ENCODE assay signal across 29 cellular contexts in genomic region chr6:159156089-159156488, GRCh38. TPM values are rescaled to one million over a fixed set of nuclear protein-coding genes. Genes with fewer than 3 reads are reported as not detected.
"Had no signal": no experiment of that assay in that cellular context is flagged by ENCODE, and none has a peak within 500 bp of the region (broad histone marks: within the 10 kb centered on the region; RNA-seq: fewer than 3 reads in every experiment).

No MANE protein-coding gene starts in this region.

- H3K4me3 Mint-ChIP-seq: dendritic cell treated with granulocyte-macrophage colony-stimulating factor and Interleukin-4, amounts not matched to agents 40 ng/mL and 50 ng/mL, for 4 days; effector memory CD8-positive, alpha-beta T cell; endodermal cell; immature natural killer cell; mesothelial cell of epicardium; naive thymus-derived CD4-positive, alpha-beta T cell had no signal

- H3K4me1 ChIP-seq: colonic mucosa, heart left ventricle, lower lobe of right lung had no signal

- H3K27ac Mint-ChIP-seq: dendritic cell treated with granulocyte-macrophage colony-stimulating factor and Interleukin-4, amounts not matched to agents 40 ng/mL and 50 ng/mL, for 4 days; effector memory CD8-positive, alpha-beta T cell; endodermal cell; immature natural killer cell; mesothelial cell of epicardium; naive thymus-derived CD4-positive, alpha-beta T cell had no signal

- ATAC-seq: effector memory CD8-positive, alpha-beta T cell; esophagus mucosa; gastroesophageal sphincter; heart left ventricle; left cardiac atrium; left lung; left ventricle myocardium superior; lower lobe of right lung; mucosa of descending colon; naive thymus-derived CD4-positive, alpha-beta T cell had no signal

- H3K4me1 Mint-ChIP-seq: endodermal cell had no signal

- H3K27me3 ChIP-seq: colonic mucosa, esophagus squamous epithelium, gastroesophageal sphincter, heart left ventricle, hepatocyte, left lung had no signal

- H3K79me2 ChIP-seq: hepatocyte had no signal

- H3K36me3 Mint-ChIP-seq: mesothelial cell of epicardium had no signal

- H3K4me3 ChIP-seq: colonic mucosa, esophagus squamous epithelium, gastroesophageal sphincter, heart left ventricle, hepatocyte, left lung, lower lobe of right lung, mucosa of descending colon had no signal

- H3K36me3 ChIP-seq: colonic mucosa, esophagus squamous epithelium, gastroesophageal sphincter, heart left ventricle, left lung, lower lobe of right lung had no signal

- H3K4me2 ChIP-seq: hepatocyte had no signal

- H3K27ac ChIP-seq: colonic mucosa, epithelial cell of prostate, esophagus squamous epithelium, gastroesophageal sphincter, heart left ventricle, hepatocyte, left lung, lower lobe of right lung had no signal

- H3K9me3 ChIP-seq: colonic mucosa had no signal

- DNase-seq: colonic mucosa; cortex of kidney; effector CD8-positive, alpha-beta T cell; effector memory CD8-positive, alpha-beta T cell; endodermal cell; erythroblast; esophagus squamous epithelium; foreskin fibroblast; foreskin melanocyte; heart left ventricle; hypothalamus; immature natural killer cell; islet precursor cell; left cardiac atrium; left lung; left ventricle myocardium superior; lower lobe of right lung; mesenchymal stem cell; mucosa of descending colon; naive thymus-derived CD4-positive, alpha-beta T cell had no signal

- FAIRE-seq: endometrium had no signal

- H2AFZ ChIP-seq: hepatocyte had no signal

RNA-seq across cellular contexts. Expression of gene FNDC1, which starts 13.1 kb away (rescaled TPM):
- total RNA-seq: dermis microvascular lymphatic vessel endothelial cell; lung microvascular endothelial cell; naive thymus-derived CD4-positive, alpha-beta T cell had no signal
- polyA plus RNA-seq: immature natural killer cell; naive thymus-derived CD4-positive, alpha-beta T cell had no signal
